Comparison of ENCODE assay signal across 21 cellular contexts in the genomic region with DNA sequence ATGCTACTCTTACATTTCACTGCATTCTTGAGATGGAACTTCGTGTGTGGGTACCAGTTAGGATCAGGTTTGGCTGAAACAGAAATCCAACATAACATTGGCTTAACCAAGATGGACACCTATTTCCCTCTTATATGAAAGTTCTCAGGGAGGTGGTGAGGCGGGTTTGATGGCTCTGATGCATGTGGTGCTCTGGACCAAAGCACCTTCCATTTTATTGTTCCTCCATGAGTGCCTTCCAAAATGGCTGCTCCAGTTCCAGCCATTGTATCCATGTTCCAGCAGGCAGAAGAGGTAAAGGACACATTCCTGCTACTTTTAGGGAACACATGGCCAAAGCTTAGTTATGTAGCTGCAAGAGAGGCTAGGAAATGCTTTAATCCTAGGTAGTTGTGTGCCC. TPM values are rescaled to one million over a fixed set of nuclear protein-coding genes. Genes with fewer than 3 reads are reported as not detected.
DNase-seq lines count a peak whose midpoint lies in the region; FAIRE-seq and TF ChIP-seq lines count a peak whose summit lies in the region.
"Had no signal": no experiment of that assay in that cellular context is flagged by ENCODE, and none has a peak within 500 bp of the region (broad histone marks: within the 10 kb centered on the region; RNA-seq: fewer than 3 reads in every experiment).

No MANE protein-coding gene starts in this region.

- H3K27ac ChIP-seq in SJSA1 (no peak overlapping the region), keratinocyte (ENCODE audit: control insufficient read depth, insufficient read depth, low read length) (no peak overlapping the region), right atrium auricular region (no peak overlapping the region), left ventricle myocardium inferior (replicated peaks) (no peak overlapping the region), MM.1S (ENCODE audit: low read length) (no peak overlapping the region)
- H3K27ac ChIP-seq: 22Rv1; A549; BLaER1 treated with 17β-estradiol and CSF1 and Interleukin-3, amounts not matched to agents 10 nM and 100 nM; C4-2B had no signal

- no peaks in the 10 kb centered on the region for H3F3A ChIP-seq in MM.1S (ENCODE audit: insufficient read depth, low read length)

- dilution Hi-C loops in keratinocyte (cut with MboI; ENCODE audit: extremely low pct_ligation_motif_present, low sequenced_read_pairs): no loop called here

- no peak overlapping the region for H3K9ac ChIP-seq in keratinocyte (ENCODE audit: control insufficient read depth, extremely low read depth, insufficient read depth, low read length)
- H3K9ac ChIP-seq in MM.1S (ENCODE audit: low read length): no peak overlapping the region
- H3K9ac ChIP-seq: BLaER1 treated with 17β-estradiol and CSF1 and Interleukin-3, amounts not matched to agents 10 nM and 100 nM had no signal

- H3K27me3 ChIP-seq in SJSA1 (replicated peaks) (peaks cover 32% of the 10 kb centered on the region), keratinocyte (ENCODE audit: control insufficient read depth, extremely low read depth, insufficient read depth, low read length) (no peaks in the 10 kb centered on the region), right atrium auricular region (no peaks in the 10 kb centered on the region), left ventricle myocardium inferior (ENCODE audit: low read depth) (no peaks in the 10 kb centered on the region), MM.1S (replicated peaks; ENCODE audit: insufficient read depth, low read length) (no peaks in the 10 kb centered on the region)
- H3K27me3 ChIP-seq: BLaER1 treated with 17β-estradiol and CSF1 and Interleukin-3, amounts not matched to agents 10 nM and 100 nM had no signal

- H3K9me3 ChIP-seq in SJSA1 (replicated peaks) (peaks cover 43% of the 10 kb centered on the region), keratinocyte (ENCODE audit: control insufficient read depth, low read depth, low read length) (no peaks in the 10 kb centered on the region), right atrium auricular region (no peaks in the 10 kb centered on the region), left ventricle myocardium inferior (replicated peaks) (no peaks in the 10 kb centered on the region), MM.1S (replicated peaks; ENCODE audit: insufficient read depth, low read length) (no peaks in the 10 kb centered on the region)
- H3K9me3 ChIP-seq: Caco-2 had no signal

- H2AFZ ChIP-seq in keratinocyte (ENCODE audit: control insufficient read depth, low read length) (no peak overlapping the region), MM.1S (ENCODE audit: low read length) (no peak overlapping the region)

- H3K4me3 ChIP-seq in SJSA1 (no peak overlapping the region), keratinocyte (ENCODE audit: control insufficient read depth in 2 of 3, extremely low read depth in 1 of 3, insufficient read depth in 2 of 3, low read depth in 1 of 3, low read length in 3 of 3) (no peak overlapping the region), right atrium auricular region (no peak overlapping the region), left ventricle myocardium inferior (no peak overlapping the region), MM.1S (ENCODE audit: low read length) (no peak overlapping the region)
- H3K4me3 ChIP-seq: A549; BLaER1 treated with 17β-estradiol and CSF1 and Interleukin-3, amounts not matched to agents 10 nM and 100 nM had no signal

- H3K4me2 ChIP-seq in keratinocyte (ENCODE audit: control insufficient read depth, extremely low read depth, insufficient read depth, low read depth, low read length): no peak overlapping the region
- H3K4me2 ChIP-seq in MM.1S (ENCODE audit: low read depth, low read length): no peak overlapping the region
- H3K4me2 ChIP-seq: A549; BLaER1 treated with 17β-estradiol and CSF1 and Interleukin-3, amounts not matched to agents 10 nM and 100 nM had no signal

- no peaks in the 10 kb centered on the region for H3K36me3 ChIP-seq in SJSA1
- H3K36me3 ChIP-seq in keratinocyte (ENCODE audit: control insufficient read depth in 2 of 2, extremely low read depth in 1 of 2, insufficient read depth in 2 of 2, low read length in 2 of 2): peaks cover 2 to 4% of the 10 kb centered on the region in 2 experiments
- H3K36me3 ChIP-seq in right atrium auricular region: peaks cover 4% of the 10 kb centered on the region
- no peaks in the 10 kb centered on the region for H3K36me3 ChIP-seq in left ventricle myocardium inferior
- H3K36me3 ChIP-seq in MM.1S (replicated peaks; ENCODE audit: insufficient read depth, low read length): no peaks in the 10 kb centered on the region

- H3K79me2 ChIP-seq in keratinocyte (ENCODE audit: control insufficient read depth, insufficient read depth, low read length) (no peaks in the 10 kb centered on the region), MM.1S (ENCODE audit: low read length) (no peaks in the 10 kb centered on the region)

- H3K4me1 ChIP-seq in SJSA1 (replicated peaks) (no peaks in the 10 kb centered on the region), keratinocyte (ENCODE audit: control insufficient read depth, extremely low read depth, insufficient read depth, low read length) (no peaks in the 10 kb centered on the region), right atrium auricular region (no peaks in the 10 kb centered on the region), left ventricle myocardium inferior (no peaks in the 10 kb centered on the region), MM.1S (ENCODE audit: low read length) (no peaks in the 10 kb centered on the region)
- H3K4me1 ChIP-seq: A549, Caco-2 had no signal

- H3K9me1 ChIP-seq in keratinocyte (ENCODE audit: control insufficient read depth, extremely low read depth, insufficient read depth, low read length): no peaks in the 10 kb centered on the region

- H3K9me2 ChIP-seq in MM.1S (replicated peaks; ENCODE audit: insufficient read depth, low read length): no peaks in the 10 kb centered on the region

- TF ChIP-seq CTCF in keratinocyte (optimal IDR thresholded peaks at IDR 0.05 in 1 of 3, IDR thresholded peaks at IDR 0.05 in 1 of 3, conservative IDR thresholded peaks at IDR 0.05 in 1 of 3; ENCODE audit: extremely low read depth in 1 of 3, insufficient read depth in 2 of 3, low read length in 3 of 3) (no peak), right atrium auricular region (IDR thresholded peaks at IDR 0.05) (no peak), left ventricle myocardium inferior (IDR thresholded peaks at IDR 0.05; ENCODE audit: borderline replicate concordance) (no peak), MM.1S (IDR thresholded peaks at IDR 0.05; ENCODE audit: low read length) (no peak)

- intact Hi-C loops in left ventricle myocardium inferior (cut with micrococcal nuclease): no loop called here

- FAIRE-seq in GM19239 (lab: Jason Lieb, UNC) (peak; percentile 4), keratinocyte (lab: Jason Lieb, UNC) (peak; percentile 17)
- FAIRE-seq: A549, D721Med, G401.6, GM12892, GM18507 had no signal

- H4K20me1 ChIP-seq in keratinocyte (ENCODE audit: control insufficient read depth, extremely low read depth, insufficient read depth, low read length) (no peaks in the 10 kb centered on the region), MM.1S (ENCODE audit: insufficient read depth, low read length) (no peaks in the 10 kb centered on the region)

- DNase-seq in GM19239 (ENCODE audit: insufficient read length, low spot score) (no peak), SJSA1 (ENCODE audit: low read depth in 1 of 2, low spot score in 2 of 2) (peak; percentile 61 to 73), keratinocyte (ENCODE audit: low read depth, low spot score) (no peak), right atrium auricular region (ENCODE audit: low spot score) (no peak), left ventricle myocardium inferior (no peak), MM.1S (no peak)
- DNase-seq: AML-193; Caco-2; Calu3; CD4-positive, alpha-beta T cell; CD8-positive, alpha-beta T cell; DMS79 treated with DMSO at 0.1 percent for 48 hours; GF-D8 had no signal

RNA-seq across cellular contexts. Expression of a gene that starts 29.6 kb away (rescaled TPM):
- total RNA-seq in SJSA1 (2014; rRNA removed; shearing (Covaris generic)): 9.9 and 12.4 TPM in 2 replicates
- 5.5 to 11.6 TPM (median 10.0 TPM) in 3 replicates for polyA plus RNA-seq in keratinocyte
- 2.3 TPM for polyA plus RNA-seq in keratinocyte (2011; ENCODE audit: low read depth)
- 4.1 and 5.9 TPM in 2 replicates for polyA plus RNA-seq in keratinocyte (2011; cell fraction: cytosol; rRNA removed)
- polyA plus RNA-seq in keratinocyte (2011; cell fraction: nucleus; rRNA removed): 7.9 and 9.1 TPM in 2 replicates
- polyA plus RNA-seq in keratinocyte (2012; ENCODE audit: low replicate concordance): 4.8 and 11.2 TPM in 2 replicates
- 6.4 to 13.2 TPM (median 11.1 TPM) in 3 replicates for polyA minus RNA-seq in keratinocyte
- polyA minus RNA-seq in keratinocyte (2011; cell fraction: cytosol; rRNA and poly(A)+ RNA removed): 8.2 TPM
- polyA minus RNA-seq in keratinocyte (2011; cell fraction: nucleus; rRNA and poly(A)+ RNA removed): 9.5 and 14.2 TPM in 2 replicates
- 1 to 10 TPM; 2.8 TPM for total RNA-seq in right atrium auricular region
- 4.3 TPM for total RNA-seq in left ventricle myocardium inferior

RNA-seq across cellular contexts. Expression of a gene that starts 34.1 kb away (rescaled TPM):
- 14.0 and 19.9 TPM in 2 replicates for total RNA-seq in SJSA1 (2014; rRNA removed; shearing (Covaris generic))
- 6.6 to 12.7 TPM (median 7.7 TPM) in 3 replicates for polyA plus RNA-seq in keratinocyte
- polyA plus RNA-seq in keratinocyte (2011; ENCODE audit: low read depth): 6.0 TPM
- 4.4 and 8.6 TPM in 2 replicates for polyA plus RNA-seq in keratinocyte (2011; cell fraction: cytosol; rRNA removed)
- 16.1 and 20.6 TPM in 2 replicates for polyA plus RNA-seq in keratinocyte (2011; cell fraction: nucleus; rRNA removed)
- 6.1 and 16.6 TPM in 2 replicates for polyA plus RNA-seq in keratinocyte (2012; ENCODE audit: low replicate concordance)
- polyA minus RNA-seq in keratinocyte: 9.4 to 46.5 TPM (median 11.7 TPM) in 3 replicates
- polyA minus RNA-seq in keratinocyte (2011; cell fraction: cytosol; rRNA and poly(A)+ RNA removed): 19.6 TPM
- polyA minus RNA-seq in keratinocyte (2011; cell fraction: nucleus; rRNA and poly(A)+ RNA removed): 20.5 and 20.9 TPM in 2 replicates
- total RNA-seq in right atrium auricular region: 1 to 10 TPM; 4.9 to 8.3 TPM
- total RNA-seq in left ventricle myocardium inferior: 5.5 TPM

RNA-seq across cellular contexts. Expression of a gene that starts 42.2 kb away (rescaled TPM):
- 16.0 and 17.0 TPM in 2 replicates for total RNA-seq in SJSA1 (2014; rRNA removed; shearing (Covaris generic))
- 23.9 to 37.8 TPM (median 27.0 TPM) in 3 replicates for polyA plus RNA-seq in keratinocyte
- 13.5 TPM for polyA plus RNA-seq in keratinocyte (2011; ENCODE audit: low read depth)
- 23.5 and 30.2 TPM in 2 replicates for polyA plus RNA-seq in keratinocyte (2011; cell fraction: cytosol; rRNA removed)
- 57.6 and 63.0 TPM in 2 replicates for polyA plus RNA-seq in keratinocyte (2011; cell fraction: nucleus; rRNA removed)
- 25.9 and 37.1 TPM in 2 replicates for polyA plus RNA-seq in keratinocyte (2012; ENCODE audit: low replicate concordance)
- 35.8 to 66.5 TPM (median 56.4 TPM) in 3 replicates for polyA minus RNA-seq in keratinocyte
- polyA minus RNA-seq in keratinocyte (2011; cell fraction: cytosol; rRNA and poly(A)+ RNA removed): 29.4 TPM
- polyA minus RNA-seq in keratinocyte (2011; cell fraction: nucleus; rRNA and poly(A)+ RNA removed): 28.7 and 33.9 TPM in 2 replicates
- total RNA-seq in right atrium auricular region (10 to 100 TPM in 1 of 2 donors, 1 to 10 TPM in 1; 7.4 to 11.7 TPM), left ventricle myocardium inferior (11.5 TPM)

Comparison
In these comparisons a context has a peak if more than half of its experiments do, and no peak if none do; other contexts are left out.
1. DNase-seq: peak in SJSA1 (2 of 2); none in GM19239 (single experiment), keratinocyte (single experiment), right atrium auricular region (single experiment), left ventricle myocardium inferior (single experiment) and MM.1S (single experiment).